In the genomic region with DNA sequence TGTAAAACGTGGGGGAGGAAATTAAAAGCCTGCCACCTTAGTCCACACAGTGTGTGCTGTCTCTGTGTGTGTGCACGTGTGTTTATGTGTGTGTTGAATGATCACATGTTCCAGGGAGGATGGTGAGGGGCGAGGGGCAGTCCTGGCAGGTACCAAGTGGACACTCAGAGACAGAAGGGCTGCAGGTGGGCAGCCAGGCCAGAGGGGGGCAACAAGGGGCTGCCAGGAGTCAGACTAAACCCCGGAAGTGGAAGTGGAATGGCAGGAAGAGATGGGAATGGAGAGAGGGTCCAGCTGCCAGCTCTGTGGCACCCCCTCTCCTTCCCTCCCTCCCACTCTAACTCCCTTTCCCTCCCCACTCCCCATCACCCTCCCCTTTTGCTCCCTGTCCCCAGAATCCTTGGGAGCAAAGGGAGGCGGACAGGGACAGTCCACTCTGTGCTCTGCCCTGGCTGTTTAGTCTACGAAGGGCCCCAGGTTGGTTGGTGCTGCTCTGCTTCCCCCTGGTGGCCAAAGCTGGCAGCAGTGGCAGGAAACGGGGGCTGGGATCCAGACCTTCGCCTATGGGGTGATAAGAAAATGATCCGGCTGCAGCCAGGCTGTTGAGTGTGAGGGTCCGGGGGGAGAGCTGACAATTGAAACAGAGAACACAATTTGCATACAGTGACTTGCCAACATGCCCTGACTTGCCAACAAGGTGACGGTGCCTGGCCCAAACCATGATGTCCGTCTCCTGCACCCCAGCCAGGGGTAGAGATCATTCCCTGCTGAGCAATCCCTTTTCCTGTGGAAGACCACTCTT, we compare ENCODE assay signal across 8 cellular contexts. TPM values are rescaled to one million over a fixed set of nuclear protein-coding genes. Genes with fewer than 3 reads are reported as not detected.
DNase-seq lines count a peak whose midpoint lies in the region; ATAC-seq and TF ChIP-seq lines count a peak whose summit lies in the region.

No MANE protein-coding gene starts in this region.

- ATAC-seq in GM18505 (IDR thresholded peaks at IDR 0.05; ENCODE audit: unreplicated experiment) = no peak
- ATAC-seq in stimulated activated naive CD8-positive, alpha-beta T cell treated with anti-CD3 and anti-CD28 coated beads, Interleukin-15, Interleukin-2, amounts not matched to agents 100 U/mL and 50 U/mL, for 24 hours = peak; percentile 82

- peaks cover 36% of the 10 kb centered on the region for H3K4me1 Mint-ChIP-seq in neural progenitor cell

- H3K4me3 ChIP-seq in Peyer's patch (peak overlapping the region in 2 of 4 donors; percentile 15 to 32), foreskin fibroblast (ENCODE audit: low read depth in 1 of 2, low read length in 2 of 2) (no peak overlapping the region), neural progenitor cell (peak overlapping the region; percentile 53)

- H3K27me3 Mint-ChIP-seq in neural progenitor cell (ENCODE audit: insufficient read depth, low read depth) = peaks cover 11% of the 10 kb centered on the region

- no peaks in the 10 kb centered on the region for H3K27me3 ChIP-seq in Peyer's patch
- H3K27me3 ChIP-seq in neural progenitor cell = no peaks in the 10 kb centered on the region

- H3K9me3 Mint-ChIP-seq in neural progenitor cell = no peaks in the 10 kb centered on the region

- H3K4me2 ChIP-seq in neural progenitor cell = peak overlapping the region; percentile 75

- no peaks in the 10 kb centered on the region for H3K36me3 Mint-ChIP-seq in neural progenitor cell

- peak; percentile 64 to 89 (median 84) for TF ChIP-seq CTCF in Peyer's patch (IDR thresholded peaks at IDR 0.05)
- TF ChIP-seq CTCF in foreskin fibroblast (IDR thresholded peaks at IDR 0.05; ENCODE audit: low read depth, low read length) = peak; percentile 97
- TF ChIP-seq CTCF in neural progenitor cell (IDR thresholded peaks at IDR 0.05) = peak; percentile 91

- H2AFZ ChIP-seq in neural progenitor cell (replicated peaks) = peak overlapping the region; percentile 95

- DNase-seq in A172 (ENCODE audit: low spot score) (peak; percentile 76), HuH-7.5 (ENCODE audit: low spot score) (peak; percentile 82), Peyer's patch (peak; percentile 65 to 86 (median 84)), foreskin fibroblast (peak; percentile 57 to 85), neural progenitor cell (ENCODE audit: low spot score) (peak; percentile 83)
- DNase-seq in activated T-helper 1 cell treated with anti-CD3 and anti-CD28 coated beads, Interleukin-2, amount 50 U/mL, for 16 hours (ENCODE audit: low read depth in 1 of 2, low spot score in 1 of 2) = peak; percentile 38 to 52
- peak; percentile 77 for DNase-seq in stimulated activated naive CD8-positive, alpha-beta T cell treated with anti-CD3 and anti-CD28 coated beads, Interleukin-15, Interleukin-2, amounts not matched to agents 100 U/mL and 50 U/mL, for 24 hours

- H3F3A ChIP-seq in neural progenitor cell (ENCODE audit: low read depth) = peaks cover 4% of the 10 kb centered on the region

- no peak overlapping the region for H3K27ac ChIP-seq in Peyer's patch
- no peak overlapping the region for H3K27ac ChIP-seq in neural progenitor cell

- no peaks in the 10 kb centered on the region for H4K20me1 ChIP-seq in neural progenitor cell (ENCODE audit: low read depth)

- H3K9me3 ChIP-seq in Peyer's patch = no peaks in the 10 kb centered on the region
- no peaks in the 10 kb centered on the region for H3K9me3 ChIP-seq in neural progenitor cell (ENCODE audit: low read depth)

- H3K27ac Mint-ChIP-seq in neural progenitor cell = peak overlapping the region; percentile 94

- peak overlapping the region; percentile 77 for H3K4me3 Mint-ChIP-seq in neural progenitor cell

- H3K79me2 ChIP-seq in neural progenitor cell (ENCODE audit: low read depth) = no peaks in the 10 kb centered on the region

- TF ChIP-seq POLR2A in GM18505 (IDR thresholded peaks at IDR 0.05; ENCODE audit: borderline replicate concordance, extremely low read depth, insufficient read depth, insufficient read length) (peak; percentile 26), Peyer's patch (IDR thresholded peaks at IDR 0.05) (no peak)

- no peaks in the 10 kb centered on the region for H3K4me1 ChIP-seq in Peyer's patch
- H3K4me1 ChIP-seq in neural progenitor cell = peaks cover 7% of the 10 kb centered on the region

- no peak overlapping the region for H3K9ac ChIP-seq in neural progenitor cell

- no peaks in the 10 kb centered on the region for H3K36me3 ChIP-seq in Peyer's patch
- H3K36me3 ChIP-seq in neural progenitor cell = no peaks in the 10 kb centered on the region

RNA-seq across cellular contexts. Expression of a gene that starts 24.4 kb away (rescaled TPM):
- not detected in 2 replicates for total RNA-seq in A172 (2014; rRNA removed; shearing (Covaris generic))
- total RNA-seq in Peyer's patch (10 to 100 TPM in 3 of 4 donors, 1 to 10 TPM in 1; 6.6 to 42.7 (median 33.5) TPM), neural progenitor cell (ENCODE audit: low replicate concordance) (0.45 and 0.84 TPM in 2 replicates)

RNA-seq across cellular contexts. Expression of a gene that starts 29.6 kb away (rescaled TPM):
- total RNA-seq in A172 (2014; rRNA removed; shearing (Covaris generic)) = not detected in 2 replicates
- total RNA-seq in Peyer's patch (1 to 10 TPM in 3 of 4 donors, not detected in 1; 1.5 to 6.6 (median 2.3) TPM), neural progenitor cell (ENCODE audit: low replicate concordance) (0.25 TPM in 1 of 2 replicates, not detected in the other)
